1 cellular context compared by ENCODE assay signal in genomic region chr16:31475949-31476304, GRCh38.
TF ChIP-seq lines count a peak whose summit lies in the region.

No MANE protein-coding gene starts in this region.

TF ChIP-seq in WTC11, 78 proteins besides CTCF, POLR2A, EP300 and RAD21 (continued from another document):
- TF ChIP-seq USF1 (CRISPR knock-in tag; IDR thresholded peaks at IDR 0.05): peak; percentile 40; the same call in 1 of the 2 replicates
- TF ChIP-seq FOXJ3 (CRISPR knock-in tag; IDR thresholded peaks at IDR 0.05; ENCODE audit: borderline replicate concordance): no peak
